10 cellular contexts compared by ENCODE assay signal in genomic region chr1:116390195-116390594, GRCh38. TPM values are rescaled to one million over a fixed set of nuclear protein-coding genes. Genes with fewer than 3 reads are reported as not detected.
A peak's percentile ranks its signal among the peaks of the same experiment; 100 is the strongest.
DNase-seq lines count a peak whose midpoint lies in the region; ATAC-seq, FAIRE-seq and TF ChIP-seq lines count a peak whose summit lies in the region.
"Had no signal": no experiment of that assay in that cellular context is flagged by ENCODE, and none has a peak within 500 bp of the region (broad histone marks: within the 10 kb centered on the region; RNA-seq: fewer than 3 reads in every experiment).

No MANE protein-coding gene starts in this region.

- TF ChIP-seq POLR2A in H54 (IDR thresholded peaks at IDR 0.05; ENCODE audit: low read depth, low read length) = no peak

- no peaks in the 10 kb centered on the region for H3K9me3 Mint-ChIP-seq in activated naive CD4-positive, alpha-beta T cell treated with anti-CD3 and anti-CD28 coated beads for 36 hours
- H3K9me3 Mint-ChIP-seq in activated T-helper 17 cell treated with anti-CD3 and anti-CD28 coated beads, Interleukin-2, amount 50 U/mL, for 72 hours = no peaks in the 10 kb centered on the region
- no peaks in the 10 kb centered on the region for H3K9me3 Mint-ChIP-seq in stimulated activated memory B cell treated with anti-CD40 and anti-IgM and Interleukin-4, amounts not matched to agents 10 μg/mL and 1 μg/mL and 100 μg/mL, for 72 hours
- H3K9me3 Mint-ChIP-seq in CD14-positive monocyte = no peaks in the 10 kb centered on the region
- H3K9me3 Mint-ChIP-seq: neural crest cell had no signal

- no peak for FAIRE-seq in H54 (lab: Jason Lieb, UNC)

- H3K4me3 Mint-ChIP-seq in activated naive CD4-positive, alpha-beta T cell treated with anti-CD3 and anti-CD28 coated beads for 36 hours = no peak overlapping the region
- peak overlapping the region; percentile 48 for H3K4me3 Mint-ChIP-seq in activated T-helper 17 cell treated with anti-CD3 and anti-CD28 coated beads, Interleukin-2, amount 50 U/mL, for 72 hours
- no peak overlapping the region for H3K4me3 Mint-ChIP-seq in stimulated activated memory B cell treated with anti-CD40 and anti-IgM and Interleukin-4, amounts not matched to agents 10 μg/mL and 1 μg/mL and 100 μg/mL, for 72 hours
- H3K4me3 Mint-ChIP-seq in CD14-positive monocyte = no peak overlapping the region
- H3K4me3 Mint-ChIP-seq: neural crest cell had no signal

- peak; percentile 59 for ATAC-seq in HG03135 (IDR thresholded peaks at IDR 0.05; ENCODE audit: unreplicated experiment)
- ATAC-seq in activated T-helper 17 cell treated with anti-CD3 and anti-CD28 coated beads, Interleukin-2, amount 50 U/mL, for 72 hours (replicated peaks) = peak; percentile 97
- ATAC-seq in stimulated activated memory B cell treated with anti-CD40 and anti-IgM and Interleukin-4, amounts not matched to agents 10 μg/mL and 1 μg/mL and 100 μg/mL, for 72 hours = peak; percentile 90

- intact Hi-C loops in activated naive CD4-positive, alpha-beta T cell treated with anti-CD3 and anti-CD28 coated beads for 36 hours (cut with micrococcal nuclease) = loop anchor here (2.0 kb wide), 1 partner anchor 15 kb away; no protein-coding TSS in a partner anchor
- intact Hi-C loops in CD14-positive monocyte (cut with micrococcal nuclease) = no loop called here

- H3K4me1 Mint-ChIP-seq in activated naive CD4-positive, alpha-beta T cell treated with anti-CD3 and anti-CD28 coated beads for 36 hours (ENCODE audit: low read depth) = peaks cover 45% of the 10 kb centered on the region
- H3K4me1 Mint-ChIP-seq in activated T-helper 17 cell treated with anti-CD3 and anti-CD28 coated beads, Interleukin-2, amount 50 U/mL, for 72 hours = peaks cover 46% of the 10 kb centered on the region
- H3K4me1 Mint-ChIP-seq in stimulated activated memory B cell treated with anti-CD40 and anti-IgM and Interleukin-4, amounts not matched to agents 10 μg/mL and 1 μg/mL and 100 μg/mL, for 72 hours = peaks cover 36% of the 10 kb centered on the region
- H3K4me1 Mint-ChIP-seq in CD14-positive monocyte = no peaks in the 10 kb centered on the region
- H3K4me1 Mint-ChIP-seq: neural crest cell had no signal

- no peaks in the 10 kb centered on the region for H3K27me3 Mint-ChIP-seq in activated naive CD4-positive, alpha-beta T cell treated with anti-CD3 and anti-CD28 coated beads for 36 hours (ENCODE audit: low read depth)
- H3K27me3 Mint-ChIP-seq in activated T-helper 17 cell treated with anti-CD3 and anti-CD28 coated beads, Interleukin-2, amount 50 U/mL, for 72 hours = no peaks in the 10 kb centered on the region
- no peaks in the 10 kb centered on the region for H3K27me3 Mint-ChIP-seq in stimulated activated memory B cell treated with anti-CD40 and anti-IgM and Interleukin-4, amounts not matched to agents 10 μg/mL and 1 μg/mL and 100 μg/mL, for 72 hours
- H3K27me3 Mint-ChIP-seq in CD14-positive monocyte (ENCODE audit: low read depth in 3 of 3) = no peaks in the 10 kb centered on the region

- DNase-seq in activated naive CD4-positive, alpha-beta T cell treated with anti-CD3 and anti-CD28 coated beads for 36 hours = peak; percentile 49
- no peak for DNase-seq in activated naive CD4-positive, alpha-beta T cell (lab: John Stamatoyannopoulos, UW)
- DNase-seq in glomerular visceral epithelial cell (ENCODE audit: extremely low spot score) = no peak
- no peak for DNase-seq in H54 (ENCODE audit: insufficient read length, low spot score)
- DNase-seq in CD14-positive monocyte (ENCODE audit: low spot score) = no peak
- DNase-seq: NCI-H2171 had no signal

- H3K36me3 Mint-ChIP-seq in activated naive CD4-positive, alpha-beta T cell treated with anti-CD3 and anti-CD28 coated beads for 36 hours (ENCODE audit: low read depth) = peaks cover 74% of the 10 kb centered on the region
- peaks cover 100% of the 10 kb centered on the region for H3K36me3 Mint-ChIP-seq in activated T-helper 17 cell treated with anti-CD3 and anti-CD28 coated beads, Interleukin-2, amount 50 U/mL, for 72 hours (ENCODE audit: low read depth)
- peaks cover 78% of the 10 kb centered on the region for H3K36me3 Mint-ChIP-seq in stimulated activated memory B cell treated with anti-CD40 and anti-IgM and Interleukin-4, amounts not matched to agents 10 μg/mL and 1 μg/mL and 100 μg/mL, for 72 hours
- peaks cover 93 to 100% of the 10 kb centered on the region in 2 donors for H3K36me3 Mint-ChIP-seq in CD14-positive monocyte

- H3K27ac Mint-ChIP-seq in activated naive CD4-positive, alpha-beta T cell treated with anti-CD3 and anti-CD28 coated beads for 36 hours = peak overlapping the region; percentile 79
- peak overlapping the region; percentile 23 for H3K27ac Mint-ChIP-seq in activated T-helper 17 cell treated with anti-CD3 and anti-CD28 coated beads, Interleukin-2, amount 50 U/mL, for 72 hours
- peak overlapping the region; percentile 73 for H3K27ac Mint-ChIP-seq in stimulated activated memory B cell treated with anti-CD40 and anti-IgM and Interleukin-4, amounts not matched to agents 10 μg/mL and 1 μg/mL and 100 μg/mL, for 72 hours
- H3K27ac Mint-ChIP-seq in CD14-positive monocyte = no peak overlapping the region

- CTCF ChIA-PET in activated naive CD4-positive, alpha-beta T cell treated with anti-CD3 and anti-CD28 coated beads for 36 hours (lab: Charles Lee) = interaction anchor here (0.8 to 1.4 kb wide), 4 partner anchors 7 to 94 kb away, joined by 3 to 4 read pairs (median 3); no protein-coding TSS in a partner anchor

- no peak for TF ChIP-seq CTCF in CD14-positive monocyte (IDR thresholded peaks at IDR 0.05)

RNA-seq across cellular contexts. Expression of gene ATP1A1, which starts 17.2 kb away (rescaled TPM):
- total RNA-seq in activated naive CD4-positive, alpha-beta T cell treated with anti-CD3 and anti-CD28 coated beads for 36 hours = 100 to 1,000 TPM; 360 to 370 TPM
- total RNA-seq in activated T-helper 17 cell treated with anti-CD3 and anti-CD28 coated beads, Interleukin-2, amount 50 U/mL, for 72 hours = 100 to 1,000 TPM; 206 to 244 TPM
- polyA plus RNA-seq in CD14-positive monocyte = 10 to 100 TPM; 32.3 to 32.7 TPM

Comparison
In these comparisons a context has a peak if more than half of its experiments do, and no peak if none do; other contexts are left out.
1. H3K27ac Mint-ChIP-seq: peak in activated naive CD4-positive, alpha-beta T cell treated with anti-CD3 and anti-CD28 coated beads for 36 hours (single experiment), activated T-helper 17 cell treated with anti-CD3 and anti-CD28 coated beads, Interleukin-2, amount 50 U/mL, for 72 hours (single experiment) and stimulated activated memory B cell treated with anti-CD40 and anti-IgM and Interleukin-4, amounts not matched to agents 10 μg/mL and 1 μg/mL and 100 μg/mL, for 72 hours (single experiment); none in CD14-positive monocyte (0 of 7).
2. Peak in every context shown above with its lines, with median percentiles within 50 percentile points of each other: ATAC-seq.